In genomic region chr10:133258818-133259602, GRCh38 we compare ENCODE assay signal across 9 cellular contexts. TPM values are rescaled to one million over a fixed set of nuclear protein-coding genes. Genes with fewer than 3 reads are reported as not detected.
DNase-seq lines count a peak whose midpoint lies in the region; ATAC-seq and TF ChIP-seq lines count a peak whose summit lies in the region.
"Had no signal": no experiment of that assay in that cellular context is flagged by ENCODE, and none has a peak within 500 bp of the region (broad histone marks: within the 10 kb centered on the region; RNA-seq: fewer than 3 reads in every experiment).

No MANE protein-coding gene starts in this region.

- POLR2A ChIA-PET in activated CD4-positive, alpha-beta T cell treated with anti-CD3 and anti-CD28 coated beads, Interleukin-2, amount 10 ng/mL, durations not matched to agents 7 days and 5 days (lab: Charles Lee) = interaction anchor here (0.8 to 1.1 kb wide), 3 partner anchors 16 to 132 kb away, joined by 3 to 4 read pairs (median 3); no protein-coding TSS in a partner anchor

- H3K36me3 Mint-ChIP-seq in activated CD4-positive, alpha-beta T cell treated with anti-CD3 and anti-CD28 coated beads, Interleukin-2, amount 10 ng/mL, durations not matched to agents 7 days and 5 days (ENCODE audit: low read depth) = peaks cover 6% of the 10 kb centered on the region
- no peaks in the 10 kb centered on the region for H3K36me3 Mint-ChIP-seq in naive B cell

- H3K27ac Mint-ChIP-seq in activated CD4-positive, alpha-beta T cell treated with anti-CD3 and anti-CD28 coated beads, Interleukin-2, amount 10 ng/mL, durations not matched to agents 7 days and 5 days = peak overlapping the region; percentile 99
- H3K27ac Mint-ChIP-seq in naive B cell = peak overlapping the region; percentile 48 to 92 (median 86)

- no peaks in the 10 kb centered on the region for H3K9me3 Mint-ChIP-seq in activated CD4-positive, alpha-beta T cell treated with anti-CD3 and anti-CD28 coated beads, Interleukin-2, amount 10 ng/mL, durations not matched to agents 7 days and 5 days
- no peaks in the 10 kb centered on the region for H3K9me3 Mint-ChIP-seq in naive B cell

- H3K4me3 ChIP-seq in AG09309 (ENCODE audit: control insufficient read depth, low read depth, low read length) = no peak overlapping the region

- ATAC-seq in naive B cell (ENCODE audit: low read depth in 2 of 2) (no peak), GM21515 (IDR thresholded peaks at IDR 0.05; ENCODE audit: unreplicated experiment) (no peak)

- no peaks in the 10 kb centered on the region for H3K27me3 Mint-ChIP-seq in activated CD4-positive, alpha-beta T cell treated with anti-CD3 and anti-CD28 coated beads, Interleukin-2, amount 10 ng/mL, durations not matched to agents 7 days and 5 days
- H3K27me3 Mint-ChIP-seq in naive B cell = peaks cover 0 to 5% (median 0%) of the 10 kb centered on the region in 3 donors

- TF ChIP-seq CTCF in AG09309 (IDR thresholded peaks at IDR 0.05; ENCODE audit: control insufficient read depth, insufficient read depth, low read depth, low read length, missing control alignments) = no peak

- H3K4me3 Mint-ChIP-seq in activated CD4-positive, alpha-beta T cell treated with anti-CD3 and anti-CD28 coated beads, Interleukin-2, amount 10 ng/mL, durations not matched to agents 7 days and 5 days = peak overlapping the region; percentile 58
- H3K4me3 Mint-ChIP-seq in naive B cell = peak overlapping the region; percentile 20 to 91 (median 76)

- DNase-seq in AG09309 (ENCODE audit: low read depth) (peak; percentile 98), M059J (ENCODE audit: low read depth) (peak; percentile 99), dermis blood vessel endothelial cell (peak; percentile 91), naive B cell (no peak), cerebellar cortex (ENCODE audit: low spot score) (no peak)
- peak; percentile 87 for DNase-seq in activated CD4-positive, alpha-beta T cell treated with anti-CD3 and anti-CD28 coated beads, Interleukin-2, amount 10 ng/mL, durations not matched to agents 7 days and 5 days
- DNase-seq in stimulated activated CD8-positive, alpha-beta memory T cell treated with anti-CD3 and anti-CD28 coated beads, Interleukin-7, amount 100 ng/mL, for 4 hours (ENCODE audit: low read depth in 2 of 2) = peak; percentile 80 to 87

- CTCF ChIA-PET in activated CD4-positive, alpha-beta T cell treated with anti-CD3 and anti-CD28 coated beads, Interleukin-2, amount 10 ng/mL, durations not matched to agents 7 days and 5 days (lab: Charles Lee) = interaction anchor here (0.8 to 1.9 kb wide), 7 partner anchors 13 to 71 kb away, joined by 3 to 11 read pairs (median 4); partner anchors contain the start of gene ADAM8

- H3K4me1 Mint-ChIP-seq in activated CD4-positive, alpha-beta T cell treated with anti-CD3 and anti-CD28 coated beads, Interleukin-2, amount 10 ng/mL, durations not matched to agents 7 days and 5 days = peaks cover 69% of the 10 kb centered on the region
- H3K4me1 Mint-ChIP-seq in naive B cell = peaks cover 38 to 58% (median 47%) of the 10 kb centered on the region in 3 donors

RNA-seq across cellular contexts. Expression of gene ADAM8, which starts 17.7 kb away (rescaled TPM):
- total RNA-seq in M059J (2014; rRNA removed; shearing (Covaris generic)) = 0.02 and 1.3 TPM in 2 replicates
- 100 to 1,000 TPM; 123 to 153 TPM for total RNA-seq in activated CD4-positive, alpha-beta T cell treated with anti-CD3 and anti-CD28 coated beads, Interleukin-2, amount 10 ng/mL, durations not matched to agents 7 days and 5 days
- 0.14 and 0.68 TPM in 2 replicates for total RNA-seq in dermis blood vessel endothelial cell
- 10 to 100 TPM; 30.0 to 56.1 (median 34.6) TPM for polyA plus RNA-seq in naive B cell (ENCODE audit: low read depth in 6 of 6)

RNA-seq across cellular contexts. Expression of gene VENTX, which starts 21.4 kb away (rescaled TPM):
- not detected in 2 replicates for total RNA-seq in M059J (2014; rRNA removed; shearing (Covaris generic))
- total RNA-seq in activated CD4-positive, alpha-beta T cell treated with anti-CD3 and anti-CD28 coated beads, Interleukin-2, amount 10 ng/mL, durations not matched to agents 7 days and 5 days = not detected
- total RNA-seq in dermis blood vessel endothelial cell = not detected in 2 replicates
- under 1 TPM in 5 of 6 donors, not detected in 1; 0.12 to 0.23 (median 0.16) TPM for polyA plus RNA-seq in naive B cell (ENCODE audit: low read depth in 6 of 6)
- total RNA-seq: temporal lobe had no signal

RNA-seq across cellular contexts. Expression of gene UTF1, which starts 29.0 kb away (rescaled TPM):
- total RNA-seq in M059J (2014; rRNA removed; shearing (Covaris generic)) = not detected in 2 replicates
- total RNA-seq in activated CD4-positive, alpha-beta T cell treated with anti-CD3 and anti-CD28 coated beads, Interleukin-2, amount 10 ng/mL, durations not matched to agents 7 days and 5 days = not detected
- total RNA-seq in dermis blood vessel endothelial cell = not detected in 2 replicates
- under 1 TPM in 5 of 6 donors, not detected in 1; 0.23 to 0.61 (median 0.27) TPM for polyA plus RNA-seq in naive B cell (ENCODE audit: low read depth in 6 of 6)
- total RNA-seq: temporal lobe had no signal

RNA-seq across cellular contexts. Expression of gene TUBGCP2, which starts 49.7 kb away (rescaled TPM):
- 38.6 and 51.9 TPM in 2 replicates for total RNA-seq in M059J (2014; rRNA removed; shearing (Covaris generic))
- total RNA-seq in activated CD4-positive, alpha-beta T cell treated with anti-CD3 and anti-CD28 coated beads, Interleukin-2, amount 10 ng/mL, durations not matched to agents 7 days and 5 days = 10 to 100 TPM; 52.4 to 54.2 TPM
- 33.5 and 47.7 TPM in 2 replicates for total RNA-seq in dermis blood vessel endothelial cell
- 10 to 100 TPM; 19.6 to 36.2 (median 25.9) TPM for polyA plus RNA-seq in naive B cell (ENCODE audit: low read depth in 6 of 6)

RNA-seq across cellular contexts. Expression of gene ZNF511, which starts 49.7 kb away (rescaled TPM):
- 32.5 and 33.3 TPM in 2 replicates for total RNA-seq in M059J (2014; rRNA removed; shearing (Covaris generic))
- total RNA-seq in activated CD4-positive, alpha-beta T cell treated with anti-CD3 and anti-CD28 coated beads, Interleukin-2, amount 10 ng/mL, durations not matched to agents 7 days and 5 days = 10 to 100 TPM; 54.5 to 59.7 TPM
- total RNA-seq in dermis blood vessel endothelial cell = 23.2 and 24.7 TPM in 2 replicates
- polyA plus RNA-seq in naive B cell (ENCODE audit: low read depth in 6 of 6) = 10 to 100 TPM; 60.6 to 86.0 (median 75.6) TPM

Comparison
In these comparisons a context has a peak if more than half of its experiments do, and no peak if none do; other contexts are left out.
1. DNase-seq: peak in AG09309 (single experiment), M059J (single experiment), activated CD4-positive, alpha-beta T cell treated with anti-CD3 and anti-CD28 coated beads, Interleukin-2, amount 10 ng/mL, durations not matched to agents 7 days and 5 days (single experiment), dermis blood vessel endothelial cell (single experiment) and stimulated activated CD8-positive, alpha-beta memory T cell treated with anti-CD3 and anti-CD28 coated beads, Interleukin-7, amount 100 ng/mL, for 4 hours (2 of 2); none in naive B cell (single experiment) and cerebellar cortex (single experiment).
2. RNA of gene ADAM8, which starts 17.7 kb away (total RNA-seq): 123 to 153 TPM in activated CD4-positive, alpha-beta T cell treated with anti-CD3 and anti-CD28 coated beads, Interleukin-2, amount 10 ng/mL, durations not matched to agents 7 days and 5 days; 0.02 to 1.3 TPM in M059J and 0.14 to 0.68 TPM in dermis blood vessel endothelial cell; every median in the first group is over 10 times any median in the second.